ENCODE assay signal across 11 cellular contexts in the genomic region with DNA sequence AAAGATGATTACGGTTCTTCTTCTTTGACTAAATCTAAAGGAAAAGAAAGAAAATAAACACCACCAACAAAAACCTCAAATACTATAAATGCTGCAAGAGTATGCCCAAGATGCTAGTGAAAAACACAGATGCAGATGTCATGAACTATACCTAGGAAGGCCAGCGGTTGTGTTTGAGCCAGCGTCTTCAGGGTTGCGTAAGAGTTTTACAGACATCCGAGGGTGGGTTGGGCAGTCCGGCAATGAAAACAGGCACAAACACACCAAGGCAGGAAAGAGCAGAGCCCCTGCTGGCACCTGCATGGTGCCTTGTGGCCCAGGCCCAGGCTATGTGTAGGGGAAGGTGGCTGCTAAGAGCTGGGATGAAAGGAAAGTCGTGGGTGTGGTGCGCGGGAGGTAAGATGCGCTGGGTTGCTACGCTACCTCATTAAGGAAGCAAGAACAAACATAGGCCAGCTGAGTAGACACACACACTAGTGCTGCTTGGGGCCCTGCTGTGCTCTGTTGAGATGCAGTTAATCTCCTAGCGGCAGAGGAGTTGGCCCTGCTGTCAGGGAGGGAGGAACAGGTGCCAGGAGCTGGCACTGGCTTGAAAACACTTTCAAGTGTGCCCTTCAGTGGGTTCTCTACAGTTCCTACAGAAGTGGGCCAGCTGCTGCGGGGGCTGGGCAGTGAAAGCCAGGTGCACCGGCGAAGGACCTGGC.
DNase-seq lines count a peak whose midpoint lies in the region; ATAC-seq and TF ChIP-seq lines count a peak whose summit lies in the region.
"Had no signal": no experiment of that assay in that cellular context is flagged by ENCODE, and none has a peak within 500 bp of the region (broad histone marks: within the 10 kb centered on the region; RNA-seq: fewer than 3 reads in every experiment).

No MANE protein-coding gene starts in this region.

- intact Hi-C loops in lower lobe of right lung (cut with DNase I): no loop called here

- H3K4me3 ChIP-seq in lower lobe of right lung: no peak overlapping the region
- H3K4me3 ChIP-seq: adrenal gland, gastroesophageal sphincter had no signal

- H3K36me3 ChIP-seq in lower lobe of right lung: no peaks in the 10 kb centered on the region
- H3K36me3 ChIP-seq: adrenal gland, gastroesophageal sphincter had no signal

- no peaks in the 10 kb centered on the region for H3K4me1 ChIP-seq in lower lobe of right lung

- DNase-seq in DMS79 treated with DMSO at 0.1 percent for 48 hours (lab: John Stamatoyannopoulos, UW) (peak; percentile 99), NCI-H2029 treated with DMSO at 0.1 percent for 48 hours (lab: John Stamatoyannopoulos, UW) (peak; percentile 99), SHP77 (lab: John Stamatoyannopoulos, UW) (peak; percentile 98 to 99), lower lobe of right lung (peak; percentile 73), dedifferentiated amniotic fluid mesenchymal stem cell (ENCODE audit: extremely low spot score) (no peak)
- DNase-seq in activated CD4-positive, alpha-beta T cell treated with anti-CD3 and anti-CD28 coated beads for 4 hours: no peak
- DNase-seq: activated CD8-positive, alpha-beta memory T cell treated with anti-CD3 and anti-CD28 coated beads, Interleukin-2, amount 50 U/mL, for 4 hours; adrenal gland had no signal

- ATAC-seq in lower lobe of right lung (peak; percentile 94 to 97), GM19463 (IDR thresholded peaks at IDR 0.05; ENCODE audit: unreplicated experiment) (no peak), GM18861 (IDR thresholded peaks at IDR 0.05; ENCODE audit: unreplicated experiment) (no peak)
- ATAC-seq: gastroesophageal sphincter had no signal

- TF ChIP-seq CTCF in lower lobe of right lung (IDR thresholded peaks at IDR 0.05): no peak

- H3K27me3 ChIP-seq in lower lobe of right lung (ENCODE audit: low read depth): no peaks in the 10 kb centered on the region
- H3K27me3 ChIP-seq: adrenal gland, gastroesophageal sphincter had no signal

- H3K9me3 ChIP-seq in lower lobe of right lung: no peaks in the 10 kb centered on the region
- H3K9me3 ChIP-seq: adrenal gland, gastroesophageal sphincter had no signal

- H3K27ac ChIP-seq in lower lobe of right lung: no peak overlapping the region
- H3K27ac ChIP-seq: adrenal gland had no signal

Comparison
In these comparisons a context has a peak if more than half of its experiments do, and no peak if none do; other contexts are left out.
1. DNase-seq: peak in DMS79 treated with DMSO at 0.1 percent for 48 hours (single experiment), NCI-H2029 treated with DMSO at 0.1 percent for 48 hours (single experiment), SHP77 (2 of 2) and lower lobe of right lung (single experiment); none in activated CD4-positive, alpha-beta T cell treated with anti-CD3 and anti-CD28 coated beads for 4 hours (0 of 2) and dedifferentiated amniotic fluid mesenchymal stem cell (single experiment).
2. ATAC-seq: peak in lower lobe of right lung (2 of 2); none in GM19463 (single experiment) and GM18861 (single experiment).